In the genomic region with DNA sequence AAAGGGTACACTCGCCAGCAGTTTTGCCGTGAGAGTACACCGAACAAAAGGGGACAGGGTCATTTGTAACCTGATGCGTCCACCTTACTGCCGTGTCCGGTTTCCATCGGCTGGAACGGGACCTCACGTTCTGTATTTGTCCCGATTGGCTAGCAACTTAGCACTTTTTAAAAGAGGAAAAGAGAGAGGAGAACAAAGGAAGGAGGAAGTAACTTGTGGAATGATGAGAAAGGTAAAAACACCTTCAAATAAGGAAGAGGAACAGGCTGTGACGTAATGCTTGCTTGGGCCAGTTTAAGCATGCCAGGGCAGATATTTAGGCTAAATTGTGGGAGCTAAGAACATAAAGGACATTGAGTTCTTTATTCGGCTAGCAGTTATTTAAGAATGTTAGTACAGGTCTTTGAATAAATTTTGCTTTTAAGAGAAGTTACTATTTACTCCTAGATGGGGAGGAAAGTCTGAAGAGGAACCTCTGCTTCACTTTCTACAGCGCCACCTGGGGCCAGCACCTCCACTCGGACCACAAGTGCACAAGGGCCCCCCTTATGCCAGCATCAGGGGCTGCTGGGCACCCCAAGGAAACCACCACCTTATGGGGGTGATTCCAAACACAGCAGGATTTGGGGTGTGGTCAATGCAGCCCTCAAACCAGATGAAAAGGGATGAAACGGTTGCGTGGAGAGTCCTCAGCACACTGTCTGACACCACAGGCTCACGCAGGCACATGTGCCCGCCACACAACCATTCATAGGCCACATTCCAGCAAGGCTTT, we compare ENCODE assay signal across 8 cellular contexts.
DNase-seq lines count a peak whose midpoint lies in the region; ATAC-seq and TF ChIP-seq lines count a peak whose summit lies in the region.

No MANE protein-coding gene starts in this region.

- H4K20me1 ChIP-seq in OCI-LY1 (ENCODE audit: insufficient read depth, low read length) = no peaks in the 10 kb centered on the region

- ATAC-seq in GM21526 (IDR thresholded peaks at IDR 0.05; ENCODE audit: low FRiP score, unreplicated experiment) (no peak), HG03097 (IDR thresholded peaks at IDR 0.05; ENCODE audit: low FRiP score, unreplicated experiment) (no peak)

- H3K79me2 ChIP-seq in OCI-LY1 (ENCODE audit: insufficient read depth, low read length) = no peaks in the 10 kb centered on the region

- H2AFZ ChIP-seq in OCI-LY1 (ENCODE audit: low read length) = no peak overlapping the region

- H3K9me2 ChIP-seq in OCI-LY1 (ENCODE audit: low read depth, low read length) = no peaks in the 10 kb centered on the region

- H3K4me2 ChIP-seq in OCI-LY1 (ENCODE audit: low read length) = peak overlapping the region; percentile 81

- no peaks in the 10 kb centered on the region for H3K27me3 ChIP-seq in OCI-LY1 (ENCODE audit: insufficient read depth, low read length)
- peaks cover 6% of the 10 kb centered on the region for H3K27me3 ChIP-seq in neutrophil

- H3K36me3 ChIP-seq in OCI-LY1 (ENCODE audit: insufficient read depth, low read length) (no peaks in the 10 kb centered on the region), neutrophil (peaks cover 29% of the 10 kb centered on the region)

- peak overlapping the region; percentile 58 for H3K4me3 ChIP-seq in OCI-LY1 (ENCODE audit: low read depth, low read length, poor library complexity, severe bottlenecking)
- peak overlapping the region; percentile 46 to 53 for H3K4me3 ChIP-seq in neutrophil (ENCODE audit: low read depth in 1 of 2, low read length in 1 of 2)

- TF ChIP-seq CTCF in OCI-LY1 (IDR thresholded peaks at IDR 0.05; ENCODE audit: low read length) (peak; percentile 83), neutrophil (IDR thresholded peaks at IDR 0.05) (no peak)

- H3K4me1 ChIP-seq in OCI-LY1 (ENCODE audit: insufficient read depth, low read length, severe bottlenecking) = peaks cover 47% of the 10 kb centered on the region
- H3K4me1 ChIP-seq in neutrophil (ENCODE audit: control insufficient read depth in 1 of 2, insufficient read depth in 1 of 2, low read depth in 1 of 2, low read length in 1 of 2) = peaks cover 44 to 45% of the 10 kb centered on the region in 2 experiments

- H3K27ac ChIP-seq in OCI-LY1 (ENCODE audit: low read depth, low read length, poor library complexity, severe bottlenecking) = peak overlapping the region; percentile 92
- peak overlapping the region; percentile 98 for H3K27ac ChIP-seq in neutrophil

- DNase-seq in NCI-H510A treated with DMSO at 0.1 percent for 48 hours (lab: John Stamatoyannopoulos, UW) = peak; percentile 48
- no peak for DNase-seq in NCI-H510A (lab: John Stamatoyannopoulos, UW)
- DNase-seq in cerebellar cortex (ENCODE audit: low spot score) = peak; percentile 30
- DNase-seq in GDM1 (lab: John Stamatoyannopoulos, UW) = no peak

- H3K9ac ChIP-seq in OCI-LY1 (ENCODE audit: low read length) = peak overlapping the region; percentile 66

- H3K9me3 ChIP-seq in OCI-LY1 (ENCODE audit: low read length) = no peaks in the 10 kb centered on the region
- no peaks in the 10 kb centered on the region for H3K9me3 ChIP-seq in neutrophil

- H3F3A ChIP-seq in OCI-LY1 (ENCODE audit: insufficient read depth, low read length) = peaks cover 9% of the 10 kb centered on the region; the same call in 1 of the 2 replicates

Comparison
In these comparisons a context has a peak if more than half of its experiments do, and no peak if none do; other contexts are left out.
1. DNase-seq: peak in NCI-H510A treated with DMSO at 0.1 percent for 48 hours (single experiment) and cerebellar cortex (single experiment); none in NCI-H510A (single experiment) and GDM1 (single experiment).